Comparison of ENCODE assay signal across 21 cellular contexts in genomic region chr5:17089001-17089400, GRCh38.
A peak's percentile ranks its signal among the peaks of the same experiment; 100 is the strongest.
DNase-seq lines count a peak whose midpoint lies in the region; ATAC-seq, FAIRE-seq and TF ChIP-seq lines count a peak whose summit lies in the region.
"Had no signal": no experiment of that assay in that cellular context is flagged by ENCODE, and none has a peak within 500 bp of the region (broad histone marks: within the 10 kb centered on the region; RNA-seq: fewer than 3 reads in every experiment).

No MANE protein-coding gene starts in this region.

- TF ChIP-seq CTCF in foreskin keratinocyte (conservative IDR thresholded peaks at IDR 0.05) (no peak), hepatocyte (IDR thresholded peaks at IDR 0.05; ENCODE audit: poor library complexity) (no peak)

- H3K9me3 ChIP-seq in hepatocyte (ENCODE audit: low read depth), result no peaks in the 10 kb centered on the region
- H3K9me3 ChIP-seq: A549; BLaER1 treated with 17β-estradiol and CSF1 and Interleukin-3, amounts not matched to agents 10 nM and 100 nM; Caco-2 had no signal

- H3K4me2 ChIP-seq in hepatocyte, result no peak overlapping the region
- H3K4me2 ChIP-seq: BLaER1 treated with 17β-estradiol and CSF1 and Interleukin-3, amounts not matched to agents 10 nM and 100 nM had no signal

- no peaks in the 10 kb centered on the region for H3K79me2 ChIP-seq in hepatocyte

- ATAC-seq in foreskin keratinocyte (peak; percentile 20), GM21367 (IDR thresholded peaks at IDR 0.05; ENCODE audit: unreplicated experiment) (no peak)
- ATAC-seq: A549; CD8-positive, alpha-beta T cell had no signal

- H3K4me3 ChIP-seq in hepatocyte, result no peak overlapping the region
- H3K4me3 ChIP-seq: A549; BLaER1 treated with 17β-estradiol and CSF1 and Interleukin-3, amounts not matched to agents 10 nM and 100 nM had no signal

- DNase-seq in NCI-H226 (peak; percentile 20), RCC 7860 (ENCODE audit: low spot score) (peak; percentile 3), foreskin keratinocyte (no peak), hepatocyte (ENCODE audit: low spot score) (no peak)
- no peak for DNase-seq in stimulated activated CD4-positive, alpha-beta T cell treated with anti-CD3 and anti-CD28 coated beads, Interleukin-2, amount 100 ng/mL, for 24 hours
- DNase-seq: AML-193; Caco-2; Calu3; CD4-positive, alpha-beta T cell; CD8-positive, alpha-beta T cell; DMS79 treated with DMSO at 0.1 percent for 48 hours; GF-D8 had no signal

- no peak overlapping the region for H2AFZ ChIP-seq in hepatocyte

- H3K9me2 ChIP-seq in hepatocyte (replicated peaks; ENCODE audit: insufficient read depth), result no peaks in the 10 kb centered on the region

- H3K27me3 ChIP-seq in foreskin keratinocyte (no peaks in the 10 kb centered on the region), hepatocyte (no peaks in the 10 kb centered on the region)
- H3K27me3 ChIP-seq: BLaER1 treated with 17β-estradiol and CSF1 and Interleukin-3, amounts not matched to agents 10 nM and 100 nM had no signal

- H3K27ac ChIP-seq in foreskin keratinocyte, result no peak overlapping the region
- no peak overlapping the region for H3K27ac ChIP-seq in hepatocyte
- H3K27ac ChIP-seq: 22Rv1; BLaER1 treated with 17β-estradiol and CSF1 and Interleukin-3, amounts not matched to agents 10 nM and 100 nM; C4-2B had no signal

- no peak for FAIRE-seq in RCC 7860 (lab: Jason Lieb, UNC)
- FAIRE-seq: A549, D721Med, G401.6, GM12891, GM19239 had no signal

- no peaks in the 10 kb centered on the region for H3K36me3 ChIP-seq in hepatocyte (replicated peaks; ENCODE audit: insufficient read depth, low read depth)
- H3K36me3 ChIP-seq: BLaER1 treated with 17β-estradiol and CSF1 and Interleukin-3, amounts not matched to agents 10 nM and 100 nM had no signal

- H3K4me1 ChIP-seq in foreskin keratinocyte (peaks cover 12% of the 10 kb centered on the region), hepatocyte (ENCODE audit: insufficient read depth) (no peaks in the 10 kb centered on the region)
- H3K4me1 ChIP-seq: Caco-2 had no signal

- no peaks in the 10 kb centered on the region for H4K20me1 ChIP-seq in hepatocyte (ENCODE audit: insufficient read depth, poor library complexity, severe bottlenecking)
- H4K20me1 ChIP-seq: BLaER1 treated with 17β-estradiol and CSF1 and Interleukin-3, amounts not matched to agents 10 nM and 100 nM had no signal

Comparison
In these comparisons a context has a peak if more than half of its experiments do, and no peak if none do; other contexts are left out.
1. DNase-seq: peak in NCI-H226 (single experiment) and RCC 7860 (single experiment); none in foreskin keratinocyte (0 of 2), hepatocyte (single experiment) and stimulated activated CD4-positive, alpha-beta T cell treated with anti-CD3 and anti-CD28 coated beads, Interleukin-2, amount 100 ng/mL, for 24 hours (0 of 2).